Comparison of ENCODE assay signal across 8 cellular contexts in the genomic region with DNA sequence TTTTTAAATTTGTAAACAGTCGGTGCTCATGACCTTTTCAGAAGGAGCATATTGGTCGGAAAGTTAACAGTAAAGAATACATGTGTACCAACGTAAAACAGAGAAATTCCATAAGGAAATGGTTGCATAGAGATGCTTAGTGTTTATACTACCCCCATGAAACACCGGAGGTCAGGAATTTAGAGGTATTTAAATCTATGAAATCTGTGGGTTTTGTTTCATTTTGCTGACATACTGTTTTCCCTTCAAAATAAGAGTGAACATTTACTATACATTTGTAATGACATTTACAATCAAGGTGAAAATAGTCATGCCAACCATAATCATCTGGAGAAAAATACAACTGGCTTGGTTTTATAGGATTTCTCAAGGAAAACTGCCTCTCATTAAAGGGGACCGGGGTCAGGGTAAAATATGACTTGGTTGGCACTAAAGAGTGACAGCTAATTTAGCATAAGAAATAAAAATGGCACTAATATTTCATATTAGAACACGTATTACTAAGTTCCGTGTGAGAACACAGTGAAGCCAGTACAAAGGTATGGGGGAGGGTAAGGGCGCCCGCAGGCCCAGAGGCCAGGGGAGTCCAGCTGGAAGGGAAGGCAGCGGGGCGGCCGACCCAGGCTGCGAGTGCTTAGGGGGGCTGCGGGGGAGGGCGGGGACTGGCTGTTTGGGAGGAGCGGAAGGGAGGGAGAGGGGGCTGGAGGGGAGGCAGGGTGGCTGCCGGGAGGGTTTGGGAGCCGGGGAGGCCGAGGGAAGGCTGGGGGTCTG. TPM values are rescaled to one million over a fixed set of nuclear protein-coding genes. Genes with fewer than 3 reads are reported as not detected.
A peak's percentile ranks its signal among the peaks of the same experiment; 100 is the strongest.
DNase-seq lines count a peak whose midpoint lies in the region; ATAC-seq and TF ChIP-seq lines count a peak whose summit lies in the region.

No MANE protein-coding gene starts in this region.

- peaks cover 30% of the 10 kb centered on the region for H3K36me3 Mint-ChIP-seq in dendritic cell treated with granulocyte-macrophage colony-stimulating factor and Interleukin-4, amounts not matched to agents 40 ng/mL and 50 ng/mL, for 4 days (ENCODE audit: low read depth)

- H3K4me3 Mint-ChIP-seq in dendritic cell treated with granulocyte-macrophage colony-stimulating factor and Interleukin-4, amounts not matched to agents 40 ng/mL and 50 ng/mL, for 4 days: peak overlapping the region; percentile 83

- H3K27ac Mint-ChIP-seq in dendritic cell treated with granulocyte-macrophage colony-stimulating factor and Interleukin-4, amounts not matched to agents 40 ng/mL and 50 ng/mL, for 4 days: peak overlapping the region; percentile 86

- H3K27ac ChIP-seq in HUES64 (ENCODE audit: low read depth, low read length): peak overlapping the region; percentile 98
- H3K27ac ChIP-seq in SK-N-SH (ENCODE audit: low read depth in 2 of 2, low read length in 1 of 2): peak overlapping the region; percentile 95 to 100
- peak overlapping the region; percentile 99 for H3K27ac ChIP-seq in stomach smooth muscle (ENCODE audit: low read length)

- POLR2A ChIA-PET in SK-N-SH (lab: Yijun Ruan, JAX): interaction anchor here (1.0 to 2.9 kb wide), 8 partner anchors 11 to 454 kb away, joined by 3 to 38 read pairs (median 6); a partner anchor contains a TSS

- no peaks in the 10 kb centered on the region for H3K9me3 Mint-ChIP-seq in dendritic cell treated with granulocyte-macrophage colony-stimulating factor and Interleukin-4, amounts not matched to agents 40 ng/mL and 50 ng/mL, for 4 days

- H3K9me3 ChIP-seq in HUES64 (ENCODE audit: insufficient read depth, low read depth, low read length) (no peaks in the 10 kb centered on the region), SK-N-SH (no peaks in the 10 kb centered on the region), stomach smooth muscle (ENCODE audit: control insufficient read depth in 2 of 2, low read length in 2 of 2) (no peaks in the 10 kb centered on the region)

- H3K9me2 ChIP-seq in SK-N-SH: no peaks in the 10 kb centered on the region

- H3K4me1 ChIP-seq in HUES64 (ENCODE audit: insufficient read depth, low read length): peaks cover 32% of the 10 kb centered on the region
- H3K4me1 ChIP-seq in SK-N-SH (ENCODE audit: control insufficient read depth in 1 of 2, insufficient read depth in 2 of 2, low read depth in 1 of 2, low read length in 1 of 2): peaks cover 19 to 30% of the 10 kb centered on the region in 2 experiments; a peak in 3 of 4 replicates
- peaks cover 26% of the 10 kb centered on the region for H3K4me1 ChIP-seq in stomach smooth muscle (ENCODE audit: control insufficient read depth, insufficient read depth, low read length)

- no peaks in the 10 kb centered on the region for H3K27me3 Mint-ChIP-seq in dendritic cell treated with granulocyte-macrophage colony-stimulating factor and Interleukin-4, amounts not matched to agents 40 ng/mL and 50 ng/mL, for 4 days

- DNase-seq in D341Med (ENCODE audit: low spot score): peak; percentile 83
- DNase-seq in SK-N-SH: peak; percentile 91
- DNase-seq in left lobe of liver (ENCODE audit: low spot score): peak; percentile 64

- ATAC-seq in GM19467 (IDR thresholded peaks at IDR 0.05; ENCODE audit: unreplicated experiment) (peak; percentile 12), left lobe of liver (peak; percentile 51), GM18873 (IDR thresholded peaks at IDR 0.05; ENCODE audit: low FRiP score, unreplicated experiment) (no peak)

- H3K9ac ChIP-seq in HUES64 (ENCODE audit: low read depth, low read length) (peak overlapping the region; percentile 92), SK-N-SH (peak overlapping the region; percentile 85), stomach smooth muscle (ENCODE audit: low read length in 2 of 2) (peak overlapping the region; percentile 64 to 89)

- H3K79me2 ChIP-seq in SK-N-SH (ENCODE audit: insufficient read depth): peaks cover 60% of the 10 kb centered on the region

- H3F3A ChIP-seq in SK-N-SH (replicated peaks; ENCODE audit: insufficient read depth): peaks cover 25% of the 10 kb centered on the region

- no peaks in the 10 kb centered on the region for H3K27me3 ChIP-seq in HUES64 (ENCODE audit: insufficient read depth, low read length)
- H3K27me3 ChIP-seq in SK-N-SH (ENCODE audit: insufficient read depth): no peaks in the 10 kb centered on the region
- no peaks in the 10 kb centered on the region for H3K27me3 ChIP-seq in stomach smooth muscle (ENCODE audit: control insufficient read depth in 1 of 2, insufficient read depth in 2 of 2, low read length in 2 of 2)

- H3K4me3 ChIP-seq in HUES64 (ENCODE audit: low read length) (peak overlapping the region; percentile 96), SK-N-SH (ENCODE audit: low read depth in 2 of 2, low read length in 1 of 2) (peak overlapping the region; percentile 81 to 83), stomach smooth muscle (ENCODE audit: low read length in 2 of 2) (peak overlapping the region; percentile 77 to 87)

- WGBS in HUES64: 17% methylated on average over 19 of the region's 19 CpGs
- WGBS in SK-N-SH (ENCODE audit: low lambda C conversion rate): 14% methylated on average over 18 of the region's 19 CpGs

- peaks cover 39% of the 10 kb centered on the region for H3K4me1 Mint-ChIP-seq in dendritic cell treated with granulocyte-macrophage colony-stimulating factor and Interleukin-4, amounts not matched to agents 40 ng/mL and 50 ng/mL, for 4 days (ENCODE audit: low read depth)

- no peak for TF ChIP-seq CTCF in SK-N-SH (IDR thresholded peaks at IDR 0.05)

- H4K20me1 ChIP-seq in SK-N-SH (ENCODE audit: insufficient read depth): peaks cover 16% of the 10 kb centered on the region

- TF ChIP-seq EP300 in SK-N-SH (IDR thresholded peaks at IDR 0.05; ENCODE audit: borderline replicate concordance in 1 of 2, low read depth in 1 of 2, low read length in 1 of 2): no peak

- peak; percentile 29 for TF ChIP-seq RAD21 in SK-N-SH (IDR thresholded peaks at IDR 0.05; ENCODE audit: low read length)

- intact Hi-C loops in dendritic cell treated with granulocyte-macrophage colony-stimulating factor and Interleukin-4, amounts not matched to agents 40 ng/mL and 50 ng/mL, for 4 days (cut with micrococcal nuclease): loop anchor here (1.0 to 5.0 kb wide), 5 partner anchors 68 to 242 kb away; a partner anchor contains a TSS

- H3K36me3 ChIP-seq in HUES64 (ENCODE audit: insufficient read depth, low read length) (peaks cover 24% of the 10 kb centered on the region), SK-N-SH (replicated peaks in 1 of 2; ENCODE audit: control insufficient read depth in 1 of 2, insufficient read depth in 2 of 2, low read length in 1 of 2) (peaks cover 13 to 32% of the 10 kb centered on the region in 2 experiments), stomach smooth muscle (ENCODE audit: control insufficient read depth in 2 of 2, insufficient read depth in 2 of 2, low read length in 2 of 2) (peaks cover 3 to 11% of the 10 kb centered on the region in 2 donors)

- H2AFZ ChIP-seq in SK-N-SH (ENCODE audit: low read depth): peak overlapping the region; percentile 72; the same call in 1 of the 2 replicates

- CTCF ChIA-PET in SK-N-SH (lab: Yijun Ruan, JAX): interaction anchor here (0.9 to 3.1 kb wide), 13 partner anchors 9 to 435 kb away, joined by 3 to 19 read pairs (median 4); no protein-coding TSS in a partner anchor

- H3K4me2 ChIP-seq in SK-N-SH: peak overlapping the region; percentile 76

TF ChIP-seq in SK-N-SH, 30 proteins besides CTCF, POLR2A, EP300 and RAD21:
- TF ChIP-seq FOXJ3 (CRISPR knock-in tag; IDR thresholded peaks at IDR 0.05) (no peak), SMC3 (IDR thresholded peaks at IDR 0.05; ENCODE audit: low read depth, low read length) (0 out of 2 replicates have a peak, but pooled peaks have one; percentile 2), RCOR1 (IDR thresholded peaks at IDR 0.05; ENCODE audit: low read length) (no peak), EZH2phosphoT487 (IDR thresholded peaks at IDR 0.05; ENCODE audit: borderline replicate concordance, low read depth) (no peak), TAF1 (IDR thresholded peaks at IDR 0.05; ENCODE audit: borderline replicate concordance, low read depth, low read length) (no peak), MXI1 (IDR thresholded peaks at IDR 0.05; ENCODE audit: low read depth, low read length) (no peak)
- TF ChIP-seq, protein P1, sequence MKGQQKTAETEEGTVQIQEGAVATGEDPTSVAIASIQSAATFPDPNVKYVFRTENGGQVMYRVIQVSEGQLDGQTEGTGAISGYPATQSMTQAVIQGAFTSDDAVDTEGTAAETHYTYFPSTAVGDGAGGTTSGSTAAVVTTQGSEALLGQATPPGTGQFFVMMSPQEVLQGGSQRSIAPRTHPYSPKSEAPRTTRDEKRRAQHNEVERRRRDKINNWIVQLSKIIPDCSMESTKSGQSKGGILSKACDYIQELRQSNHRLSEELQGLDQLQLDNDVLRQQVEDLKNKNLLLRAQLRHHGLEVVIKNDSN (IDR thresholded peaks at IDR 0.05; ENCODE audit: borderline replicate concordance, low read depth): no peak
TF ChIP-seq in SK-N-SH: peak in this region for 1.

RNA-seq across cellular contexts. Expression of a gene that starts 1.1 kb away (rescaled TPM):
- 3,162 TPM for polyA plus RNA-seq in HUES64 (2013, experiment 1 of 2)
- polyA plus RNA-seq in HUES64 (2013, experiment 2 of 2): 3,959 TPM
- not detected in 2 replicates for polyA plus RNA-seq in SK-N-SH (2012; rRNA removed)
- polyA plus RNA-seq in SK-N-SH (2012; cell fraction: cytosol; rRNA removed): not detected in 2 replicates
- polyA plus RNA-seq in SK-N-SH (2012; cell fraction: nucleus; rRNA removed): not detected in 2 replicates
- not detected for total RNA-seq in left lobe of liver
